In genomic region chr12:12265571-12266388, GRCh38 we compare ENCODE assay signal across 8 cellular contexts. TPM values are rescaled to one million over a fixed set of nuclear protein-coding genes. Genes with fewer than 3 reads are reported as not detected.
DNase-seq lines count a peak whose midpoint lies in the region; ATAC-seq and TF ChIP-seq lines count a peak whose summit lies in the region.

No MANE protein-coding gene starts in this region.

- ATAC-seq in RWPE2 (ENCODE audit: low read depth) = no peak
- ATAC-seq in effector memory CD8-positive, alpha-beta T cell (replicated peaks) = no peak
- ATAC-seq in GM21717 (IDR thresholded peaks at IDR 0.05; ENCODE audit: unreplicated experiment) = no peak
- ATAC-seq in HG02938 (IDR thresholded peaks at IDR 0.05; ENCODE audit: unreplicated experiment) = no peak

- H3K9me3 Mint-ChIP-seq in effector memory CD8-positive, alpha-beta T cell = no peaks in the 10 kb centered on the region

- H3K36me3 Mint-ChIP-seq in effector memory CD8-positive, alpha-beta T cell (ENCODE audit: insufficient read depth) = no peaks in the 10 kb centered on the region

- H3K4me3 ChIP-seq in AG04450 (ENCODE audit: low read depth, low read length) = peak overlapping the region; percentile 99
- peak overlapping the region; percentile 63 for H3K4me3 ChIP-seq in GM12865 (ENCODE audit: low read depth, low read length)
- peak overlapping the region; percentile 89 for H3K4me3 ChIP-seq in RWPE2 (ENCODE audit: severe bottlenecking)
- H3K4me3 ChIP-seq in mononuclear cell (ENCODE audit: low read length) = peak overlapping the region; percentile 51

- POLR2A ChIA-PET in AG04450 (lab: Yijun Ruan, JAX) = interaction anchor here (0.6 to 1.5 kb wide), 15 partner anchors 8 to 460 kb away, joined by 3 to 18 read pairs (median 5); partner anchors contain the start of gene BORCS5

- H3K27me3 ChIP-seq in AG04450 (ENCODE audit: control insufficient read depth, insufficient read depth, low read length) (no peaks in the 10 kb centered on the region), RWPE2 (ENCODE audit: insufficient read depth, poor library complexity, severe bottlenecking) (no peaks in the 10 kb centered on the region), mononuclear cell (ENCODE audit: insufficient read depth, low read length) (peaks cover 44% of the 10 kb centered on the region)

- H3K27ac Mint-ChIP-seq in effector memory CD8-positive, alpha-beta T cell = no peak overlapping the region

- no peaks in the 10 kb centered on the region for H3K36me3 ChIP-seq in RWPE2 (ENCODE audit: low read depth)

- peak overlapping the region; percentile 84 to 86 for H3K4me3 Mint-ChIP-seq in effector memory CD8-positive, alpha-beta T cell

- TF ChIP-seq CTCF in AG04450 (IDR thresholded peaks at IDR 0.05; ENCODE audit: low read depth, low read length) = no peak
- no peak for TF ChIP-seq CTCF in GM12865 (IDR thresholded peaks at IDR 0.05; ENCODE audit: insufficient read depth, low read depth, low read length, missing control alignments)
- no peak for TF ChIP-seq CTCF in RWPE2 (IDR thresholded peaks at IDR 0.05; ENCODE audit: poor library complexity, severe bottlenecking)

- H3K4me1 ChIP-seq in RWPE2 (ENCODE audit: insufficient read depth, poor library complexity, severe bottlenecking) (peaks cover 3% of the 10 kb centered on the region), mononuclear cell (ENCODE audit: insufficient read depth, low read length) (peaks cover 19% of the 10 kb centered on the region)

- H3K4me1 Mint-ChIP-seq in effector memory CD8-positive, alpha-beta T cell (ENCODE audit: low read depth in 2 of 2) = peaks cover 12 to 13% of the 10 kb centered on the region in 2 donors

- DNase-seq in AG04450 (ENCODE audit: low read depth, low spot score) (no peak), GM12865 (ENCODE audit: low read depth) (peak; percentile 52), RWPE2 (ENCODE audit: low spot score) (no peak), HCEC 1CT (no peak)
- DNase-seq in effector memory CD8-positive, alpha-beta T cell = no peak

- H3K9me3 ChIP-seq in AG04450 (ENCODE audit: control insufficient read depth, insufficient read depth, low read length) (no peaks in the 10 kb centered on the region), RWPE2 (ENCODE audit: severe bottlenecking) (no peaks in the 10 kb centered on the region), mononuclear cell (ENCODE audit: low read depth, low read length) (no peaks in the 10 kb centered on the region)

- CTCF ChIA-PET in AG04450 (lab: Charles Lee) = interaction anchor here (0.9 to 1.2 kb wide), 2 partner anchors 62 to 227 kb away, joined by 4 read pairs; no protein-coding TSS in a partner anchor

- H3K27ac ChIP-seq in AG04450 (ENCODE audit: low read depth, low read length) (no peak overlapping the region), RWPE2 (ENCODE audit: poor library complexity, severe bottlenecking) (peak overlapping the region; percentile 66)

- peaks cover 59 to 78% of the 10 kb centered on the region in 2 donors for H3K27me3 Mint-ChIP-seq in effector memory CD8-positive, alpha-beta T cell

RNA-seq across cellular contexts. Expression of gene LRP6, which starts 1.1 kb away (rescaled TPM):
- polyA plus RNA-seq in AG04450 (2011; rRNA removed) = 18.4 and 21.2 TPM in 2 replicates
- polyA minus RNA-seq in AG04450 (2011; rRNA and poly(A)+ RNA removed) = 145 and 160 TPM in 2 replicates
- 4.9 TPM for total RNA-seq in mononuclear cell
